Comparison of ENCODE assay signal across 1 cellular context in genomic region chr10:132545659-132546367, GRCh38.
TF ChIP-seq lines count a peak whose summit lies in the region.

No MANE protein-coding gene starts in this region.

TF ChIP-seq in H1, 55 proteins besides CTCF, POLR2A, EP300 and RAD21:
- TF ChIP-seq SP4 (IDR thresholded peaks at IDR 0.05; ENCODE audit: low read length), result no peak
- TF ChIP-seq NANOG (IDR thresholded peaks at IDR 0.05; ENCODE audit: insufficient read depth, low read depth, low read length, poor library complexity, severe bottlenecking), result no peak
- TF ChIP-seq TCF12 (IDR thresholded peaks at IDR 0.05; ENCODE audit: low read depth, low read length), result no peak
- TF ChIP-seq CHD7 (IDR thresholded peaks at IDR 0.05; ENCODE audit: insufficient replicate concordance, low read length), result no peak
- TF ChIP-seq SP2 (IDR thresholded peaks at IDR 0.05; ENCODE audit: low read length), result no peak
- no peak for TF ChIP-seq FOSL1 (IDR thresholded peaks at IDR 0.05; ENCODE audit: insufficient read depth, low read depth, low read length)
- no peak for TF ChIP-seq HDAC6 (IDR thresholded peaks at IDR 0.05; ENCODE audit: low read depth, low read length)
- no peak for TF ChIP-seq GTF2F1 (IDR thresholded peaks at IDR 0.05; ENCODE audit: borderline replicate concordance, low read depth, low read length)
- no peak for TF ChIP-seq BACH1 (IDR thresholded peaks at IDR 0.05; ENCODE audit: low read length)
- no peak for TF ChIP-seq JUN (IDR thresholded peaks at IDR 0.05; ENCODE audit: low read depth, low read length)
- TF ChIP-seq RNF2 (IDR thresholded peaks at IDR 0.05; ENCODE audit: borderline replicate concordance, low read depth, low read length, missing control alignments, poor library complexity, severe bottlenecking), result no peak
- TF ChIP-seq SUZ12 (IDR thresholded peaks at IDR 0.05; ENCODE audit: low read length), result no peak
- no peak for TF ChIP-seq ZNF274 (IDR thresholded peaks at IDR 0.05; ENCODE audit: borderline replicate concordance, extremely low read depth, low read length)
- no peak for TF ChIP-seq CREB1 (IDR thresholded peaks at IDR 0.05)
- TF ChIP-seq RFX5 (IDR thresholded peaks at IDR 0.05; ENCODE audit: borderline replicate concordance, low read depth, low read length), result no peak
- TF ChIP-seq RBBP5 (IDR thresholded peaks at IDR 0.05; ENCODE audit: borderline replicate concordance, low read depth, low read length), result no peak
